12 cellular contexts compared by ENCODE assay signal in the genomic region with DNA sequence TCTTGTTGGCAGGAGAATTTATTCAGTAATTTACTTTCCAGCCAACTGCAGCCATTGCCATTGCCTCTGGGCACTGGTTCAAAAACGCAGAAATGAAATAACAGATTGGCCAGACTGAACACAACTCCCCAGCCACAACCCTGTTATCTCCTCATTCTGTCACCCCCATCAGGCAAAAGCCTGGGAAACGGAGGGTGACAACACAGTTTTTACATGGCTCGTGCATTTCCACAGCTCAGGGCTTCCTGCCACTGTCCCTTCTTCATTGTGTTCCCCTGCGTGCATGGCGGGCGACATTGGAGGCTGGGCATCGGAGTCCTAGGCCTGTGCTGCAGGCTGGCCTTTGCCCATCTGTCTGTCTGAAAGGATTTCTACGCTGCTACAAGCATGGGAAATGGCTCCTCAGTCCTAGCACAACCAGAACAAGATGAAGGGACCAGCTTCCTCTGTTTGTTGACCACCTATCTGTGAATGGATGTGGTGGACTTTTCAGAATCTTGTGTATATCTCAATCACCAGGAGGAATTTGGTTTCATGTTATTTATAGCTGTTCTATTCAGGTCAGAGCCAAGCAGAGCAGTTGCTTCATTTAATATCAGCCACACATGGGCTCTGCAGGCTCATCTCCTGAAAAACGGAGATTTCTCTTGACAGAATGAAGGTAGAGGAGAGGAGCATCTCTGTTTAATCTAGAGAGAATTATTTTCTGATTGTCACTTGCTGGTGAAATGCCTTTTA.
A peak's percentile ranks its signal among the peaks of the same experiment; 100 is the strongest.
DNase-seq lines count a peak whose midpoint lies in the region; ATAC-seq and TF ChIP-seq lines count a peak whose summit lies in the region.
"Had no signal": no experiment of that assay in that cellular context is flagged by ENCODE, and none has a peak within 500 bp of the region (broad histone marks: within the 10 kb centered on the region; RNA-seq: fewer than 3 reads in every experiment).

No MANE protein-coding gene starts in this region.

- POLR2A ChIA-PET in activated CD8-positive, alpha-beta T cell treated with anti-CD3 and anti-CD28 coated beads, Interleukin-2, amount 10 ng/mL, durations not matched to agents 7 days and 5 days (lab: Charles Lee): no interaction called here
- POLR2A ChIA-PET in activated CD8-positive, alpha-beta T cell treated with anti-CD3 and anti-CD28 coated beads for 36 hours (lab: Charles Lee): no interaction called here
- POLR2A ChIA-PET in GM10248 (lab: Yijun Ruan, JAX): no interaction called here

- no peaks in the 10 kb centered on the region for H3K9me3 Mint-ChIP-seq in activated CD8-positive, alpha-beta T cell treated with anti-CD3 and anti-CD28 coated beads, Interleukin-2, amount 10 ng/mL, durations not matched to agents 7 days and 5 days (ENCODE audit: insufficient read depth)
- H3K9me3 Mint-ChIP-seq in activated CD8-positive, alpha-beta T cell treated with anti-CD3 and anti-CD28 coated beads for 36 hours: no peaks in the 10 kb centered on the region
- H3K9me3 Mint-ChIP-seq: natural killer cell treated with Interleukin-12 subunit alpha and Interleukin-12 subunit beta and Interleukin-15 and Interleukin-18, amount 100 ng/mL, for 72 hours had no signal

- peak overlapping the region; percentile 69 for H3K27ac ChIP-seq in cingulate gyrus (ENCODE audit: low read depth, low read length)
- peak overlapping the region; percentile 7 for H3K27ac ChIP-seq in muscle layer of colon (ENCODE audit: low read depth, low read length)
- H3K27ac ChIP-seq in tibial artery: peak overlapping the region; percentile 55 to 64
- H3K27ac ChIP-seq: colonic mucosa had no signal

- intact Hi-C loops in activated CD8-positive, alpha-beta T cell treated with anti-CD3 and anti-CD28 coated beads for 36 hours (cut with micrococcal nuclease): no loop called here
- intact Hi-C loops in tibial artery (cut with DNase I; ENCODE audit: low total_unique reads): no loop called here

- peaks cover 8% of the 10 kb centered on the region for H3K4me1 Mint-ChIP-seq in activated CD8-positive, alpha-beta T cell treated with anti-CD3 and anti-CD28 coated beads, Interleukin-2, amount 10 ng/mL, durations not matched to agents 7 days and 5 days (ENCODE audit: low read depth)
- no peaks in the 10 kb centered on the region for H3K4me1 Mint-ChIP-seq in activated CD8-positive, alpha-beta T cell treated with anti-CD3 and anti-CD28 coated beads for 36 hours (ENCODE audit: low read depth)

- CTCF ChIA-PET in activated CD8-positive, alpha-beta T cell treated with anti-CD3 and anti-CD28 coated beads, Interleukin-2, amount 10 ng/mL, durations not matched to agents 7 days and 5 days (lab: Charles Lee): interaction anchor here (1.2 to 1.4 kb wide), 2 partner anchors 12 to 50 kb away, joined by 3 read pairs; no protein-coding TSS in a partner anchor
- CTCF ChIA-PET in activated CD8-positive, alpha-beta T cell treated with anti-CD3 and anti-CD28 coated beads for 36 hours (lab: Charles Lee): interaction anchor here (0.8 to 1.6 kb wide), 2 partner anchors 12 to 14 kb away, joined by 3 to 4 read pairs; no protein-coding TSS in a partner anchor
- CTCF ChIA-PET in GM10248 (lab: Yijun Ruan, JAX): interaction anchor here (0.9 to 2.1 kb wide), 4 partner anchors 9 to 34 kb away, joined by 3 to 8 read pairs (median 4); no protein-coding TSS in a partner anchor

- no peak for ATAC-seq in activated CD8-positive, alpha-beta T cell treated with anti-CD3 and anti-CD28 coated beads, Interleukin-2, amount 10 ng/mL, durations not matched to agents 7 days and 5 days
- no peak for ATAC-seq in activated CD8-positive, alpha-beta T cell treated with anti-CD3 and anti-CD28 coated beads for 36 hours
- no peak for ATAC-seq in HG02623 (IDR thresholded peaks at IDR 0.05; ENCODE audit: unreplicated experiment)
- ATAC-seq: natural killer cell treated with Interleukin-12 subunit alpha and Interleukin-12 subunit beta and Interleukin-15 and Interleukin-18, amount 100 ng/mL, for 72 hours had no signal

- H3K36me3 ChIP-seq in muscle layer of colon (ENCODE audit: insufficient read depth, low read length) (no peaks in the 10 kb centered on the region), tibial artery (peaks cover 0 to 15% (median 0%) of the 10 kb centered on the region in 3 donors)
- H3K36me3 ChIP-seq: colonic mucosa had no signal

- no peaks in the 10 kb centered on the region for H3K27me3 Mint-ChIP-seq in activated CD8-positive, alpha-beta T cell treated with anti-CD3 and anti-CD28 coated beads, Interleukin-2, amount 10 ng/mL, durations not matched to agents 7 days and 5 days (ENCODE audit: low read depth)
- H3K27me3 Mint-ChIP-seq in activated CD8-positive, alpha-beta T cell treated with anti-CD3 and anti-CD28 coated beads for 36 hours: no peaks in the 10 kb centered on the region
- H3K27me3 Mint-ChIP-seq: activated CD4-positive, alpha-beta T cell treated with anti-CD3 and anti-CD28 coated beads for 36 hours; natural killer cell treated with Interleukin-12 subunit alpha and Interleukin-12 subunit beta and Interleukin-15 and Interleukin-18, amount 100 ng/mL, for 72 hours had no signal

- peaks cover 9% of the 10 kb centered on the region for H3K4me1 ChIP-seq in muscle layer of colon (ENCODE audit: insufficient read depth, low read length)
- peaks cover 0 to 37% (median 23%) of the 10 kb centered on the region in 4 donors for H3K4me1 ChIP-seq in tibial artery
- H3K4me1 ChIP-seq: colonic mucosa had no signal

- no peak overlapping the region for H3K4me3 ChIP-seq in muscle layer of colon (ENCODE audit: low read depth in 1 of 2, low read length in 2 of 2)
- H3K4me3 ChIP-seq in tibial artery: peak overlapping the region in 1 of 2 donors; percentile 21
- H3K4me3 ChIP-seq: colonic mucosa had no signal

- H3K36me3 Mint-ChIP-seq in activated CD8-positive, alpha-beta T cell treated with anti-CD3 and anti-CD28 coated beads, Interleukin-2, amount 10 ng/mL, durations not matched to agents 7 days and 5 days (ENCODE audit: low read depth): peaks cover 29% of the 10 kb centered on the region
- peaks cover 28% of the 10 kb centered on the region for H3K36me3 Mint-ChIP-seq in activated CD8-positive, alpha-beta T cell treated with anti-CD3 and anti-CD28 coated beads for 36 hours (ENCODE audit: low read depth)

- no peak overlapping the region for H3K9ac ChIP-seq in muscle layer of colon (ENCODE audit: low read length)

- H3K9me3 ChIP-seq in muscle layer of colon (ENCODE audit: low read length) (no peaks in the 10 kb centered on the region), tibial artery (no peaks in the 10 kb centered on the region)
- H3K9me3 ChIP-seq: colonic mucosa had no signal

- no peak for DNase-seq in activated CD8-positive, alpha-beta T cell treated with anti-CD3 and anti-CD28 coated beads, Interleukin-2, amount 10 ng/mL, durations not matched to agents 7 days and 5 days
- DNase-seq in activated CD8-positive, alpha-beta T cell treated with anti-CD3 and anti-CD28 coated beads for 36 hours: no peak
- DNase-seq in tibial artery (peak in 1 of 2 donors; percentile 69), GM10248 (ENCODE audit: extremely low spot score) (no peak)
- no peak for DNase-seq in central memory CD4-positive, alpha-beta T cell
- DNase-seq: activated CD4-positive, alpha-beta T cell treated with anti-CD3 and anti-CD28 coated beads for 36 hours; activated gamma-delta T cell treated with Interleukin-2 at 50 U/mL for 16 hours had no signal

- H3K27me3 ChIP-seq in muscle layer of colon (ENCODE audit: control insufficient read depth in 1 of 2, insufficient read depth in 2 of 2, low read length in 2 of 2): no peaks in the 10 kb centered on the region
- no peaks in the 10 kb centered on the region for H3K27me3 ChIP-seq in tibial artery
- H3K27me3 ChIP-seq: colonic mucosa had no signal

- no peak overlapping the region for H3K4me3 Mint-ChIP-seq in activated CD8-positive, alpha-beta T cell treated with anti-CD3 and anti-CD28 coated beads, Interleukin-2, amount 10 ng/mL, durations not matched to agents 7 days and 5 days
- H3K4me3 Mint-ChIP-seq in activated CD8-positive, alpha-beta T cell treated with anti-CD3 and anti-CD28 coated beads for 36 hours: no peak overlapping the region
- H3K4me3 Mint-ChIP-seq: activated CD4-positive, alpha-beta T cell treated with anti-CD3 and anti-CD28 coated beads for 36 hours; natural killer cell treated with Interleukin-12 subunit alpha and Interleukin-12 subunit beta and Interleukin-15 and Interleukin-18, amount 100 ng/mL, for 72 hours had no signal

- TF ChIP-seq CTCF in activated CD8-positive, alpha-beta T cell treated with anti-CD3 and anti-CD28 coated beads for 36 hours (IDR thresholded peaks at IDR 0.05): no peak
- TF ChIP-seq CTCF in tibial artery (IDR thresholded peaks at IDR 0.05) (no peak), GM10248 (IDR thresholded peaks at IDR 0.05; ENCODE audit: control extremely low read depth, extremely low read depth, low read depth, missing control alignments) (no peak)

- peak overlapping the region; percentile 25 for H3K27ac Mint-ChIP-seq in activated CD8-positive, alpha-beta T cell treated with anti-CD3 and anti-CD28 coated beads, Interleukin-2, amount 10 ng/mL, durations not matched to agents 7 days and 5 days
- no peak overlapping the region for H3K27ac Mint-ChIP-seq in activated CD8-positive, alpha-beta T cell treated with anti-CD3 and anti-CD28 coated beads for 36 hours
- H3K27ac Mint-ChIP-seq: activated CD4-positive, alpha-beta T cell treated with anti-CD3 and anti-CD28 coated beads for 36 hours; natural killer cell treated with Interleukin-12 subunit alpha and Interleukin-12 subunit beta and Interleukin-15 and Interleukin-18, amount 100 ng/mL, for 72 hours had no signal

Comparison
In these comparisons a context has a peak if more than half of its experiments do, and no peak if none do; other contexts are left out.
1. H3K27ac ChIP-seq: peak in every context shown above with its lines; median percentile 69 in cingulate gyrus; 60 in tibial artery; 7 in muscle layer of colon.